Comparison of ENCODE assay signal across 8 cellular contexts in genomic region chr1:176206006-176206960, GRCh38. TPM values are rescaled to one million over a fixed set of nuclear protein-coding genes. Genes with fewer than 3 reads are reported as not detected.
DNase-seq lines count a peak whose midpoint lies in the region; ATAC-seq, FAIRE-seq and TF ChIP-seq lines count a peak whose summit lies in the region.

No MANE protein-coding gene starts in this region.

- no peak for TF ChIP-seq POLR2A in spleen (IDR thresholded peaks at IDR 0.05)

- no peaks in the 10 kb centered on the region for H3K9me3 ChIP-seq in spleen

- H3K27me3 ChIP-seq in bronchial epithelial cell (ENCODE audit: control insufficient read depth, insufficient read depth, low read length) (no peaks in the 10 kb centered on the region), spleen (replicated peaks in 1 of 7) (no peaks in the 10 kb centered on the region)

- H3K4me3 ChIP-seq in bronchial epithelial cell (ENCODE audit: low read depth, low read length) = peak overlapping the region; percentile 95
- peak overlapping the region; percentile 65 to 95 (median 84) for H3K4me3 ChIP-seq in spleen

- H3K36me3 ChIP-seq in bronchial epithelial cell (ENCODE audit: control insufficient read depth, insufficient read depth, low read length) = no peaks in the 10 kb centered on the region
- H3K36me3 ChIP-seq in spleen = no peaks in the 10 kb centered on the region

- ATAC-seq in GM19455 (IDR thresholded peaks at IDR 0.05; ENCODE audit: unreplicated experiment) (peak; percentile 36), HG03520 (IDR thresholded peaks at IDR 0.05; ENCODE audit: unreplicated experiment) (peak; percentile 17)

- peak overlapping the region; percentile 94 to 100 (median 97) for H3K27ac ChIP-seq in spleen

- WGBS in spleen, 5 donors = 0 to 2% (median 1%) methylated on average over 32 to 58 of the region's 58 CpGs

- FAIRE-seq in bronchial epithelial cell (lab: Jason Lieb, UNC) = no peak

- H3K4me1 ChIP-seq in spleen = peaks cover 31 to 78% (median 57%) of the 10 kb centered on the region in 6 donors

- in situ Hi-C loops in SK-MEL-5 (cut with HindIII; ENCODE audit: low pct_unique_long_range_greater_than_20kb, low sequenced_read_pairs) = no loop called here

- intact Hi-C loops in spleen (cut with DNase I; ENCODE audit: low total_unique reads) = no loop called here

- TF ChIP-seq CTCF in bronchial epithelial cell (IDR thresholded peaks at IDR 0.05; ENCODE audit: insufficient read depth, low read length, severe bottlenecking) (no peak), spleen (IDR thresholded peaks at IDR 0.05 in 8 of 11, conservative IDR thresholded peaks at IDR 0.05 in 3 of 11) (no peak)

- DNase-seq in DMS79 treated with DMSO at 0.1 percent for 48 hours (lab: John Stamatoyannopoulos, UW) (peak; percentile 29), SK-MEL-5 (ENCODE audit: low read depth, low spot score) (peak; percentile 37), bronchial epithelial cell (ENCODE audit: low read depth) (peak; percentile 31), inferior parietal cortex (ENCODE audit: extremely low spot score) (peak; percentile 5), spleen (peak; percentile 95), activated gamma-delta T cell treated with Interleukin-2 at 50 U/mL for 16 hours (no peak)

RNA-seq across cellular contexts. Expression of gene COP1, which starts 0.8 kb away (rescaled TPM):
- total RNA-seq in SK-MEL-5 (2014; rRNA removed; shearing (Covaris generic)) = 20.7 and 28.0 TPM in 2 replicates
- polyA plus RNA-seq in SK-MEL-5 (2015; cell fraction: cytosol; rRNA removed) = 19.1 and 23.7 TPM in 2 replicates
- polyA plus RNA-seq in SK-MEL-5 (2015; cell fraction: nucleus; rRNA removed) = 18.6 and 28.5 TPM in 2 replicates
- total RNA-seq in bronchial epithelial cell (47.6 and 70.0 TPM in 2 replicates), spleen (100 to 1,000 TPM in 1 of 7 donors, 10 to 100 TPM in 6; 61.0 to 110 (median 78.9) TPM)
- 10 to 100 TPM; 46.7 to 52.8 (median 49.6) TPM for polyA plus RNA-seq in spleen
